Comparison of ENCODE assay signal across 9 cellular contexts in the genomic region with DNA sequence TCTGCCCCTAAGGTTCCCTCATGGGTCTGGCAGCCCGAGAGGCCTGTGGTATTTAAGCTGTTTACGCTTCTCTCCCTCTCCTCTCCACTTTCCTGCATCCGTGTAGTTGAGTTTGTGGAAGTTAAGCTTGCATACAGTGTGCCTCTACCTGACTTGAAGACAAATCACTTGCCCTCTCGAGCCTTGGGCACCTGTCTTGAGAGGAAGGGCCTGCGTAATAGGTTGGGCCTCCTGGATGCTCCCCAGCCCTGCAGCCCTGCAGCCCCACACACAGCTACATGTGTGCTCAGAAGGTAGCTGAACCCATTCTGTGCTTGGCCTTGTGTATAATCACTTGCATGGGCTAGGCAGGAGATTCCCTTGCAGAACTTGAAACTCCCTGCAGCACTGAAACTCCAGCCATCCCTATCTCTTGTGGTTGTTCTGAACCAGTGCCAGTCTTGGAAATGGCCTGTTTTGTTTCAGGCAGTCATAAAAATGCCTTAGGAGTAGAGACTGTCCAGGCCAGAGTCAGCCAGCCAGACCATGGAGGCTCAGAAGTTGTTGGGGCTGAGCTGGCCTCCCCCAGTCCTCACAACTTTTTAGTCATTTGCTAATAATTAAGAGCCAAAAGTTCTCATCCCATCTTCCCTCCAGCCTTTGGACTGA.
DNase-seq lines count a peak whose midpoint lies in the region; ATAC-seq and TF ChIP-seq lines count a peak whose summit lies in the region.
"Had no signal": no experiment of that assay in that cellular context is flagged by ENCODE, and none has a peak within 500 bp of the region (broad histone marks: within the 10 kb centered on the region; RNA-seq: fewer than 3 reads in every experiment).

No MANE protein-coding gene starts in this region.

- H3K36me3 ChIP-seq in HEK293 (ENCODE audit: control insufficient read depth in 2 of 2, insufficient read depth in 1 of 2, low read length in 2 of 2) (peaks cover 0 to 3% of the 10 kb centered on the region in 2 experiments; a peak in 1 of 3 replicates), stomach (peaks cover 0 to 18% (median 2%) of the 10 kb centered on the region in 4 donors)

- H3K4me1 ChIP-seq in HEK293 (ENCODE audit: control insufficient read depth, insufficient read depth, low read length), result no peaks in the 10 kb centered on the region
- H3K4me1 ChIP-seq in stomach, result peaks cover 19 to 49% (median 34%) of the 10 kb centered on the region in 4 donors

- H3K27ac ChIP-seq in HEK293 (ENCODE audit: extremely low read depth, low read depth, low read length) (no peak overlapping the region), stomach (peak overlapping the region in 3 of 5 donors; percentile 68 to 79 (median 75))
- H3K27ac ChIP-seq: neutrophil had no signal

- TF ChIP-seq POLR2A in stomach (IDR thresholded peaks at IDR 0.05), result no peak

- WGBS in stomach, 5 donors, result 83 to 90% (median 88%) methylated on average over 5 of the region's 5 CpGs

- H3K36me3 Mint-ChIP-seq in activated naive CD8-positive, alpha-beta T cell treated with anti-CD3 and anti-CD28 coated beads, Interleukin-2, amount 10 ng/mL, durations not matched to agents 7 days and 5 days, result peaks cover 16% of the 10 kb centered on the region
- H3K36me3 Mint-ChIP-seq in immature natural killer cell, result peaks cover 10 to 23% (median 20%) of the 10 kb centered on the region in 3 donors
- H3K36me3 Mint-ChIP-seq in glutamatergic neuron (ENCODE audit: unreplicated experiment), result no peaks in the 10 kb centered on the region

- TF ChIP-seq CTCF in HEK293 (tag by site-specific recombination; IDR thresholded peaks at IDR 0.05) (no peak), stomach (IDR thresholded peaks at IDR 0.05) (no peak), glutamatergic neuron (IDR thresholded peaks at IDR 0.05; ENCODE audit: partially characterized antibody, unreplicated experiment) (no peak)

- H3K27me3 Mint-ChIP-seq in activated naive CD8-positive, alpha-beta T cell treated with anti-CD3 and anti-CD28 coated beads, Interleukin-2, amount 10 ng/mL, durations not matched to agents 7 days and 5 days, result no peaks in the 10 kb centered on the region
- H3K27me3 Mint-ChIP-seq in immature natural killer cell (ENCODE audit: low read depth in 3 of 3), result peaks cover 0 to 2% (median 2%) of the 10 kb centered on the region in 3 donors
- H3K27me3 Mint-ChIP-seq in glutamatergic neuron (ENCODE audit: unreplicated experiment), result peaks cover 8% of the 10 kb centered on the region

- no peak overlapping the region for H3K4me3 ChIP-seq in HEK293 (ENCODE audit: low read depth, low read length)
- no peak overlapping the region for H3K4me3 ChIP-seq in stomach

- H3K9me3 ChIP-seq in HEK293 (ENCODE audit: control insufficient read depth, insufficient read depth, low read depth, low read length) (no peaks in the 10 kb centered on the region), stomach (no peaks in the 10 kb centered on the region)
- H3K9me3 ChIP-seq: neutrophil had no signal

- intact Hi-C loops in stomach (cut with DNase I; ENCODE audit: low total_unique reads), result no loop called here

- H3K27me3 ChIP-seq in stomach, result no peaks in the 10 kb centered on the region
- H3K27me3 ChIP-seq: neutrophil had no signal

- no peak for TF ChIP-seq EP300 in stomach (IDR thresholded peaks at IDR 0.05)

- H3K9me3 Mint-ChIP-seq in activated naive CD8-positive, alpha-beta T cell treated with anti-CD3 and anti-CD28 coated beads, Interleukin-2, amount 10 ng/mL, durations not matched to agents 7 days and 5 days, result no peaks in the 10 kb centered on the region
- H3K9me3 Mint-ChIP-seq in immature natural killer cell (no peaks in the 10 kb centered on the region), glutamatergic neuron (ENCODE audit: unreplicated experiment) (no peaks in the 10 kb centered on the region)

- POLR2A ChIA-PET in HEK293 (lab: Yijun Ruan, JAX), result interaction anchor here (1.5 kb wide), 1 partner anchor 177 kb away, joined by 6 read pairs; a partner anchor contains a TSS
- POLR2A ChIA-PET in activated naive CD8-positive, alpha-beta T cell treated with anti-CD3 and anti-CD28 coated beads, Interleukin-2, amount 10 ng/mL, durations not matched to agents 7 days and 5 days (lab: Charles Lee), result interaction anchor here (2.3 kb wide), 2 partner anchors 9 to 13 kb away, joined by 6 to 11 read pairs; no protein-coding TSS in a partner anchor

- peaks cover 73% of the 10 kb centered on the region for H3K4me1 Mint-ChIP-seq in activated naive CD8-positive, alpha-beta T cell treated with anti-CD3 and anti-CD28 coated beads, Interleukin-2, amount 10 ng/mL, durations not matched to agents 7 days and 5 days
- H3K4me1 Mint-ChIP-seq in immature natural killer cell (peaks cover 30 to 38% of the 10 kb centered on the region in 2 donors), glutamatergic neuron (ENCODE audit: low read depth, unreplicated experiment) (peaks cover 19% of the 10 kb centered on the region)

- peak overlapping the region; percentile 78 for H3K27ac Mint-ChIP-seq in activated naive CD8-positive, alpha-beta T cell treated with anti-CD3 and anti-CD28 coated beads, Interleukin-2, amount 10 ng/mL, durations not matched to agents 7 days and 5 days
- H3K27ac Mint-ChIP-seq in immature natural killer cell (peak overlapping the region in 4 of 6 donors; percentile 1 to 45 (median 27)), glutamatergic neuron (ENCODE audit: unreplicated experiment) (no peak overlapping the region)

- DNase-seq in activated naive CD8-positive, alpha-beta T cell treated with anti-CD3 and anti-CD28 coated beads, Interleukin-2, amount 10 ng/mL, durations not matched to agents 7 days and 5 days, result no peak
- no peak for DNase-seq in immature natural killer cell
- no peak for DNase-seq in stomach
- DNase-seq in glutamatergic neuron, result no peak

- no peak for ATAC-seq in activated naive CD8-positive, alpha-beta T cell treated with anti-CD3 and anti-CD28 coated beads, Interleukin-2, amount 10 ng/mL, durations not matched to agents 7 days and 5 days (ENCODE audit: low read depth)
- no peak for ATAC-seq in activated CD4-positive, CD25-positive, alpha-beta regulatory T cell treated with anti-CD3 and anti-CD28 coated beads, Interleukin-2, amount 50 U/mL, for 24 hours
- no peak for ATAC-seq in GM21528 (IDR thresholded peaks at IDR 0.05; ENCODE audit: low FRiP score, unreplicated experiment)
- ATAC-seq in HG02759 (IDR thresholded peaks at IDR 0.05; ENCODE audit: unreplicated experiment), result no peak

- CTCF ChIA-PET in HEK293 (lab: Yijun Ruan, JAX), result no interaction called here

- peak overlapping the region; percentile 50 for H3K4me3 Mint-ChIP-seq in activated naive CD8-positive, alpha-beta T cell treated with anti-CD3 and anti-CD28 coated beads, Interleukin-2, amount 10 ng/mL, durations not matched to agents 7 days and 5 days
- H3K4me3 Mint-ChIP-seq in immature natural killer cell, result no peak overlapping the region
- H3K4me3 Mint-ChIP-seq in glutamatergic neuron (ENCODE audit: unreplicated experiment), result no peak overlapping the region

TF ChIP-seq in HEK293, 187 proteins besides CTCF, POLR2A, EP300 and RAD21:
- TF ChIP-seq, protein P1, sequence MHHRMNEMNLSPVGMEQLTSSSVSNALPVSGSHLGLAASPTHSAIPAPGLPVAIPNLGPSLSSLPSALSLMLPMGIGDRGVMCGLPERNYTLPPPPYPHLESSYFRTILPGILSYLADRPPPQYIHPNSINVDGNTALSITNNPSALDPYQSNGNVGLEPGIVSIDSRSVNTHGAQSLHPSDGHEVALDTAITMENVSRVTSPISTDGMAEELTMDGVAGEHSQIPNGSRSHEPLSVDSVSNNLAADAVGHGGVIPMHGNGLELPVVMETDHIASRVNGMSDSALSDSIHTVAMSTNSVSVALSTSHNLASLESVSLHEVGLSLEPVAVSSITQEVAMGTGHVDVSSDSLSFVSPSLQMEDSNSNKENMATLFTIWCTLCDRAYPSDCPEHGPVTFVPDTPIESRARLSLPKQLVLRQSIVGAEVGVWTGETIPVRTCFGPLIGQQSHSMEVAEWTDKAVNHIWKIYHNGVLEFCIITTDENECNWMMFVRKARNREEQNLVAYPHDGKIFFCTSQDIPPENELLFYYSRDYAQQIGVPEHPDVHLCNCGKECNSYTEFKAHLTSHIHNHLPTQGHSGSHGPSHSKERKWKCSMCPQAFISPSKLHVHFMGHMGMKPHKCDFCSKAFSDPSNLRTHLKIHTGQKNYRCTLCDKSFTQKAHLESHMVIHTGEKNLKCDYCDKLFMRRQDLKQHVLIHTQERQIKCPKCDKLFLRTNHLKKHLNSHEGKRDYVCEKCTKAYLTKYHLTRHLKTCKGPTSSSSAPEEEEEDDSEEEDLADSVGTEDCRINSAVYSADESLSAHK (tag by site-specific recombination; IDR thresholded peaks at IDR 0.05), result peak; percentile 86
- TF ChIP-seq SP3 (tag by site-specific recombination; IDR thresholded peaks at IDR 0.05) (no peak), ZNF600 (tag by site-specific recombination; IDR thresholded peaks at IDR 0.05) (peak; percentile 61)
TF ChIP-seq in HEK293: peak in this region for 2.
